ENCODE assay signal across 8 cellular contexts in the genomic region with DNA sequence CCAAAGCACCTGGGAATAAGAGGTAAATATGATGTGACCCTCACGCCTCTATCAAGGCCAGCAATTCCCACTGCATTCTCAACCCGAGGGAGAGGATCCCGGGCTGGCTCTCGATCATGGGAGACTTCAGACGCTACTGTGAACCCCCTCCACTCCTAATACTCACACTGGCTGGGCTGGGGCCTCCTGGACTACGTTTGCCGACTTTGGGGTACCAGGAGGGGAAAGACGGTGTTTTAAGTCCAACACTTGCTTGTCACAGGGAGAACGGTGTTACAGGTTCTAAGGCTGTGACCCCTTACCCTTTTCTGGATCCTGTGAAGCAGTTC. TPM values are rescaled to one million over a fixed set of nuclear protein-coding genes. Genes with fewer than 3 reads are reported as not detected.
DNase-seq lines count a peak whose midpoint lies in the region; ATAC-seq and TF ChIP-seq lines count a peak whose summit lies in the region.

No MANE protein-coding gene starts in this region.

- peak overlapping the region; percentile 97 to 98 for H3K27ac ChIP-seq in breast epithelium
- H3K27ac ChIP-seq in right lobe of liver: peak overlapping the region; percentile 92 to 94 (median 93)
- H3K27ac ChIP-seq in tibial artery: peak overlapping the region; percentile 80 to 88

- no peaks in the 10 kb centered on the region for H3K9me3 ChIP-seq in breast epithelium
- no peaks in the 10 kb centered on the region for H3K9me3 ChIP-seq in right lobe of liver
- no peaks in the 10 kb centered on the region for H3K9me3 ChIP-seq in tibial artery

- no peaks in the 10 kb centered on the region for H3K36me3 ChIP-seq in breast epithelium
- H3K36me3 ChIP-seq in right lobe of liver: peaks cover 0 to 10% (median 5%) of the 10 kb centered on the region in 4 donors
- H3K36me3 ChIP-seq in tibial artery: peaks cover 0 to 21% (median 6%) of the 10 kb centered on the region in 3 donors

- peak; percentile 6 for DNase-seq in AG10803 (ENCODE audit: low read depth)
- DNase-seq in breast epithelium (ENCODE audit: low spot score in 2 of 2): no peak
- DNase-seq in right lobe of liver: no peak
- no peak for DNase-seq in tibial artery
- DNase-seq in cortex of kidney (lab: John Stamatoyannopoulos, UW): no peak

- TF ChIP-seq CTCF in AG10803 (conservative IDR thresholded peaks at IDR 0.05; ENCODE audit: low read length) (no peak), breast epithelium (IDR thresholded peaks at IDR 0.05) (no peak), right lobe of liver (IDR thresholded peaks at IDR 0.05) (no peak), tibial artery (IDR thresholded peaks at IDR 0.05) (no peak)

- 0% methylated on average over 9 of the region's 9 CpGs for WGBS in right lobe of liver (ENCODE audit: insufficient coverage, low coverage, low lambda C conversion rate, missing lambda C conversion rate)

- no peak for TF ChIP-seq POLR2A in breast epithelium (IDR thresholded peaks at IDR 0.05)
- TF ChIP-seq POLR2A in right lobe of liver (IDR thresholded peaks at IDR 0.05): no peak

- H3K4me1 ChIP-seq in breast epithelium: peaks cover 10 to 34% of the 10 kb centered on the region in 2 donors
- peaks cover 0 to 50% (median 20%) of the 10 kb centered on the region in 4 donors for H3K4me1 ChIP-seq in right lobe of liver
- H3K4me1 ChIP-seq in tibial artery: peaks cover 0 to 55% (median 43%) of the 10 kb centered on the region in 4 donors

- intact Hi-C loops in breast epithelium (cut with DNase I; ENCODE audit: low total_unique reads): no loop called here
- intact Hi-C loops in right lobe of liver (cut with DNase I): no loop called here
- intact Hi-C loops in tibial artery (cut with DNase I; ENCODE audit: low total_unique reads): loop anchor here (2.0 to 10.0 kb wide), 2 partner anchors 36 to 80 kb away; a partner anchor contains a TSS

- H3K27ac Mint-ChIP-seq in IgD-negative memory B cell: peak overlapping the region; percentile 79 to 98 (median 98)

- H3K9me3 Mint-ChIP-seq in IgD-negative memory B cell: no peaks in the 10 kb centered on the region

- H3K27me3 ChIP-seq in breast epithelium: no peaks in the 10 kb centered on the region
- H3K27me3 ChIP-seq in right lobe of liver: no peaks in the 10 kb centered on the region
- no peaks in the 10 kb centered on the region for H3K27me3 ChIP-seq in tibial artery

- peaks cover 43 to 54% (median 43%) of the 10 kb centered on the region in 3 donors for H3K4me1 Mint-ChIP-seq in IgD-negative memory B cell

- H3K36me3 Mint-ChIP-seq in IgD-negative memory B cell: peaks cover 5% of the 10 kb centered on the region

- H3K27me3 Mint-ChIP-seq in IgD-negative memory B cell: no peaks in the 10 kb centered on the region

- H3K4me3 Mint-ChIP-seq in IgD-negative memory B cell: peak overlapping the region; percentile 87 to 99 (median 97)

- H3K4me3 ChIP-seq in AG10803 (ENCODE audit: low read length): peak overlapping the region; percentile 100
- peak overlapping the region; percentile 87 to 97 (median 94) for H3K4me3 ChIP-seq in breast epithelium
- peak overlapping the region; percentile 83 to 92 (median 90) for H3K4me3 ChIP-seq in right lobe of liver
- H3K4me3 ChIP-seq in tibial artery: peak overlapping the region; percentile 63 to 75

- ATAC-seq in right lobe of liver (peak; percentile 5 to 15 (median 10)), GM21390 (IDR thresholded peaks at IDR 0.05; ENCODE audit: unreplicated experiment) (no peak), esophagus mucosa (no peak)

RNA-seq across cellular contexts. Expression of a gene that starts 0.5 kb away (rescaled TPM):
- 1,127 TPM for polyA plus RNA-seq in IgD-negative memory B cell
- total RNA-seq in breast epithelium (1,000 to 10,000 TPM; 1,363 to 1,488 (median 1,386) TPM), right lobe of liver (100 to 1,000 TPM; 218 to 501 (median 330) TPM), esophagus mucosa (786 TPM)

RNA-seq across cellular contexts. Expression of a gene that starts 27.5 kb away (rescaled TPM):
- 38.0 TPM for polyA plus RNA-seq in IgD-negative memory B cell
- 10 to 100 TPM in 1 of 3 donors, 1 to 10 TPM in 2; 7.9 to 13.0 (median 8.3) TPM for total RNA-seq in breast epithelium
- 1 to 10 TPM; 1.3 to 8.5 (median 4.5) TPM for total RNA-seq in right lobe of liver
- 8.1 TPM for total RNA-seq in esophagus mucosa

RNA-seq across cellular contexts. Expression of a gene that starts 36.5 kb away (rescaled TPM):
- 246 TPM for polyA plus RNA-seq in IgD-negative memory B cell
- total RNA-seq in breast epithelium (100 to 1,000 TPM in 2 of 3 donors, 10 to 100 TPM in 1; 85.0 to 134 (median 111) TPM), right lobe of liver (100 to 1,000 TPM in 2 of 6 experiments, 10 to 100 TPM in 4; 70.0 to 184 (median 81.8) TPM), esophagus mucosa (153 TPM)

RNA-seq across cellular contexts. Expression of a gene that starts 38.5 kb away (rescaled TPM):
- polyA plus RNA-seq in IgD-negative memory B cell: 1.7 TPM
- total RNA-seq in breast epithelium: 1 to 10 TPM in 1 of 3 donors, under 1 TPM in 2; 0.16 to 3.8 (median 0.98) TPM
- 1,000 to 10,000 TPM in 1 of 6 experiments, 100 to 1,000 TPM in 5; 243 to 1,112 (median 514) TPM for total RNA-seq in right lobe of liver
- 2.4 TPM for total RNA-seq in esophagus mucosa

Comparison
In these comparisons a context has a peak if more than half of its experiments do, and no peak if none do; other contexts are left out.
1. ATAC-seq: peak in right lobe of liver (4 of 4); none in GM21390 (single experiment) and esophagus mucosa (single experiment).
2. Peak in every context shown above with its lines, with median percentiles within 50 percentile points of each other: H3K4me3 ChIP-seq and H3K27ac ChIP-seq.